ENCODE assay signal across 1 cellular context in genomic region chr14:68686724-68687123, GRCh38.
TF ChIP-seq lines count a peak whose summit lies in the region.

No MANE protein-coding gene starts in this region.

TF ChIP-seq in A549, 52 proteins besides CTCF, POLR2A, EP300 and RAD21 (continued from another document):
- TF ChIP-seq USF2 (IDR thresholded peaks at IDR 0.05) (no peak), REST (IDR thresholded peaks at IDR 0.05) (no peak), NR3C1 (IDR thresholded peaks at IDR 0.05) (no peak), CHD4 (IDR thresholded peaks at IDR 0.05; ENCODE audit: borderline replicate concordance) (no peak), MAX (IDR thresholded peaks at IDR 0.05) (no peak), RCOR1 (IDR thresholded peaks at IDR 0.05; ENCODE audit: low read depth, low read length) (no peak), FOXS1 (CRISPR knock-in tag; IDR thresholded peaks at IDR 0.05) (no peak), POLR2AphosphoS2 (conservative IDR thresholded peaks at IDR 0.05; ENCODE audit: low read length) (no peak), MAZ (IDR thresholded peaks at IDR 0.05; ENCODE audit: borderline replicate concordance, low read depth, low read length) (no peak), PHF8 (IDR thresholded peaks at IDR 0.05; ENCODE audit: borderline replicate concordance, low read depth) (no peak), ZFP36 (IDR thresholded peaks at IDR 0.05; ENCODE audit: borderline replicate concordance, partially characterized antibody) (no peak), RFX5 (IDR thresholded peaks at IDR 0.05) (no peak)
